ENCODE assay signal across 22 cellular contexts in genomic region chr3:37811625-37812356, GRCh38. TPM values are rescaled to one million over a fixed set of nuclear protein-coding genes. Genes with fewer than 3 reads are reported as not detected.
DNase-seq lines count a peak whose midpoint lies in the region; ATAC-seq and TF ChIP-seq lines count a peak whose summit lies in the region.
"Had no signal": no experiment of that assay in that cellular context is flagged by ENCODE, and none has a peak within 500 bp of the region (broad histone marks: within the 10 kb centered on the region; RNA-seq: fewer than 3 reads in every experiment).

No MANE protein-coding gene starts in this region.

- no peaks in the 10 kb centered on the region for H3K27me3 ChIP-seq in heart right ventricle
- H3K27me3 ChIP-seq in prostate gland (replicated peaks; ENCODE audit: insufficient read depth): no peaks in the 10 kb centered on the region
- H3K27me3 ChIP-seq in trophoblast cell (ENCODE audit: insufficient read depth, low read length): no peaks in the 10 kb centered on the region
- H3K27me3 ChIP-seq: body of pancreas, dorsolateral prefrontal cortex, SJCRH30, spleen, upper lobe of left lung had no signal

- WGBS in heart right ventricle, 2 donors: 51 to 61% methylated on average over 3 of the region's 3 CpGs
- WGBS in prostate gland: 39% methylated on average over 3 of the region's 3 CpGs
- WGBS in trophoblast cell (ENCODE audit: extremely low coverage, insufficient coverage, insufficient read length): no CpG with 5 or more reads among the region's 3 CpGs

- no peak overlapping the region for H4K91ac ChIP-seq in trophoblast cell (ENCODE audit: low read depth, low read length)

- peak; percentile 53 for DNase-seq in AG08396 (ENCODE audit: low spot score)
- DNase-seq in cerebellum (ENCODE audit: low spot score): peak; percentile 54
- no peak for DNase-seq in heart right ventricle
- no peak for DNase-seq in prostate gland (ENCODE audit: low spot score)
- DNase-seq in HCEC 1CT: no peak
- DNase-seq in trophoblast cell: no peak
- DNase-seq in AML-193 (lab: John Stamatoyannopoulos, UW): no peak
- DNase-seq: activated CD4-positive, alpha-beta T cell treated with anti-CD3 and anti-CD28 coated beads, Interleukin-2, amount 10 ng/mL, durations not matched to agents 7 days and 5 days; activated CD8-positive, alpha-beta memory T cell treated with anti-CD3 and anti-CD28 coated beads, Interleukin-2, amount 50 U/mL, for 48 hours; activated naive CD8-positive, alpha-beta T cell treated with anti-CD3 and anti-CD28 coated beads, Interleukin-2, amount 10 ng/mL, durations not matched to agents 7 days and 5 days; dorsolateral prefrontal cortex; islet precursor cell; NCI-H2081; SJCRH30; spleen; stimulated activated CD4-positive, alpha-beta T cell treated with anti-CD3 and anti-CD28 coated beads, Interleukin-4, amount 100 ng/mL, for 24 hours; stimulated activated naive CD4-positive, alpha-beta T cell treated with Interleukin-2 at 50 U/mL for 16 hours; T-helper 17 cell; upper lobe of left lung had no signal

- H3K4me1 ChIP-seq in heart right ventricle: peaks cover 15 to 63% (median 38%) of the 10 kb centered on the region in 9 donors
- peaks cover 2% of the 10 kb centered on the region for H3K4me1 ChIP-seq in prostate gland (replicated peaks)
- no peaks in the 10 kb centered on the region for H3K4me1 ChIP-seq in trophoblast cell (ENCODE audit: control insufficient read depth in 1 of 2, insufficient read depth in 2 of 2, low read length in 2 of 2)
- H3K4me1 ChIP-seq: body of pancreas, SJCRH30 had no signal

- no peak overlapping the region for H2BK5ac ChIP-seq in trophoblast cell (ENCODE audit: low read depth, low read length, poor library complexity)

- H2AFZ ChIP-seq in trophoblast cell (ENCODE audit: insufficient read depth, low read length, poor library complexity): no peak overlapping the region

- no peaks in the 10 kb centered on the region for H3K79me2 ChIP-seq in trophoblast cell (ENCODE audit: control insufficient read depth, insufficient read depth, low read length, poor library complexity)

- ATAC-seq in heart right ventricle (peak in 4 of 8 donors; percentile 38 to 58 (median 46)), GM19351 (IDR thresholded peaks at IDR 0.05; ENCODE audit: unreplicated experiment) (no peak)
- ATAC-seq: body of pancreas, Panc1, T-helper 17 cell had no signal

- no peak overlapping the region for H4K12ac ChIP-seq in trophoblast cell (ENCODE audit: low read depth, low read length)

- H3K27ac ChIP-seq in heart right ventricle (peak overlapping the region in 7 of 10 donors; percentile 11 to 72 (median 67)), prostate gland (peak overlapping the region; percentile 36 to 48), trophoblast cell (ENCODE audit: low read depth, low read length) (no peak overlapping the region)
- H3K27ac ChIP-seq: body of pancreas, SJCRH30 had no signal

- TF ChIP-seq POLR2A in prostate gland (IDR thresholded peaks at IDR 0.05): no peak

- H4K8ac ChIP-seq in trophoblast cell (ENCODE audit: low read depth, low read length): no peak overlapping the region

- H3K4me3 ChIP-seq in heart right ventricle (no peak overlapping the region), prostate gland (no peak overlapping the region), trophoblast cell (ENCODE audit: low read depth, low read length) (no peak overlapping the region)
- H3K4me3 ChIP-seq: body of pancreas, dorsolateral prefrontal cortex, SJCRH30, spleen, upper lobe of left lung had no signal

- no peak overlapping the region for H2BK120ac ChIP-seq in trophoblast cell (ENCODE audit: insufficient read depth, low read length, poor library complexity)

- no peak overlapping the region for H2AK5ac ChIP-seq in trophoblast cell (ENCODE audit: low read length)

- H3K9me3 ChIP-seq in heart right ventricle: no peaks in the 10 kb centered on the region
- H3K9me3 ChIP-seq in prostate gland: no peaks in the 10 kb centered on the region
- peaks cover 2% of the 10 kb centered on the region for H3K9me3 ChIP-seq in trophoblast cell (ENCODE audit: insufficient read depth, low read depth, low read length)
- H3K9me3 ChIP-seq: body of pancreas, SJCRH30, spleen, upper lobe of left lung had no signal

- H3K14ac ChIP-seq in trophoblast cell (ENCODE audit: low read length): no peak overlapping the region

- TF ChIP-seq CTCF in heart right ventricle (IDR thresholded peaks at IDR 0.05) (no peak), prostate gland (IDR thresholded peaks at IDR 0.05) (no peak)

- H3K18ac ChIP-seq in trophoblast cell (ENCODE audit: low read length): no peak overlapping the region

- H3K79me1 ChIP-seq in trophoblast cell (ENCODE audit: low read length): no peaks in the 10 kb centered on the region

- no peak overlapping the region for H3K4ac ChIP-seq in trophoblast cell (ENCODE audit: low read depth, low read length)

- no peak overlapping the region for H3K9ac ChIP-seq in trophoblast cell (ENCODE audit: low read length)

- H3K23ac ChIP-seq in trophoblast cell (ENCODE audit: low read length): no peak overlapping the region

- intact Hi-C loops in heart right ventricle (cut with DNase I) (no loop called here), prostate gland (cut with DNase I) (no loop called here)

- no peak overlapping the region for H2BK12ac ChIP-seq in trophoblast cell (ENCODE audit: low read length)

- H3K36me3 ChIP-seq in heart right ventricle (peaks cover 0 to 63% (median 6%) of the 10 kb centered on the region in 9 donors), prostate gland (no peaks in the 10 kb centered on the region), trophoblast cell (ENCODE audit: control insufficient read depth in 1 of 2, insufficient read depth in 2 of 2, low read length in 2 of 2) (peaks cover 0 to under 1% of the 10 kb centered on the region in 2 experiments)
- H3K36me3 ChIP-seq: SJCRH30 had no signal

- H3K4me2 ChIP-seq in trophoblast cell (ENCODE audit: low read length): no peak overlapping the region

RNA-seq across cellular contexts. Expression of gene CTDSPL, which starts 49.9 kb away (rescaled TPM):
- total RNA-seq in cerebellum (18.5 TPM), heart right ventricle (10 to 100 TPM; 27.8 to 51.5 (median 42.0) TPM), prostate gland (10 to 100 TPM; 59.3 to 60.3 TPM)
- polyA plus RNA-seq in heart right ventricle: 10 to 100 TPM in 1 of 2 donors, 1 to 10 TPM in 1; 5.4 to 11.3 TPM
- polyA plus RNA-seq in trophoblast cell (2013): 13.2 and 13.3 TPM in 2 replicates

Comparison
In these comparisons a context has a peak if more than half of its experiments do, and no peak if none do; other contexts are left out.
1. DNase-seq: peak in AG08396 (single experiment) and cerebellum (single experiment); none in heart right ventricle (0 of 2), prostate gland (single experiment), HCEC 1CT (single experiment), trophoblast cell (0 of 2) and AML-193 (0 of 2).